ENCODE assay signal across 8 cellular contexts in the genomic region with DNA sequence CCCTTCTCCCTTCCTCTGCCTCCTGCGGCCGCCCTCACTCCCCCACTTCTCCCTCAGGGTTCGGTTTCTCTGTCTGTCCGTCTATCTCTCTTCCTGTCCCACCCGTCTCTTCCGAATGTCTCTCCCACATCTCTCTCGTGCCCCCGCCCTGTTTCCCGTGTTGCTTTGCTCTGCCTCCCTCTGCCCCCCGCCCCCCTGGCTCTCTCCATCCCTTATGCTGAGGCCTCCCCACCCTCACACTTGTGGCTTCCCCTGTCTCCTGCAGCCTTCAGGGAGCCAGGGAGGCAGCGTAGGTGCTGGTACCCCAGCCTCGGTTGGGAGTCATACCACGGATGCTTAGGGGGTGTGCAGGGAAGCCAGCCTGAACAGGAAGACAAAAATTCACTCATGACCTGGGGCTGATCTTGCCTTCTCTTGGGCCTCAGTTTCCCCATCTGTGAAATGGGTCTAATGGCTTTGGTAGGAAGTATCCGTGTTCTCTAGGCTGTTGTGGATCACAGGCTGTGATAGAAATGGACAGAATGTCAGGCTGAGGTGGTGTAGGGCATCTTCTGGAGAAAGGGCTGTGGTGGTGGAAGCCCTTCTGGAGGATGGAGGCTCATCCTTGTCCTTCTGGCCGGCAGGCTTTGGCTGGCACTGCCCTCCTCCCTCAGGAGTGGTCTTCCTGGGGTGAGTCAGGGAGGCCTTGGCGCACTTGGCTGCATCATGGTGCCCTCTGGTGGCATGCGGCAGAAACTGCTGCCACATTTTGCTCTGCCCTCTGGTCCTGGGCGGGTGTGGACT. TPM values are rescaled to one million over a fixed set of nuclear protein-coding genes. Genes with fewer than 3 reads are reported as not detected.
DNase-seq lines count a peak whose midpoint lies in the region; ATAC-seq and TF ChIP-seq lines count a peak whose summit lies in the region.

No MANE protein-coding gene starts in this region.

- TF ChIP-seq CTCF in HEK293 (tag by site-specific recombination; IDR thresholded peaks at IDR 0.05): peak; percentile 93
- TF ChIP-seq CTCF in endothelial cell (IDR thresholded peaks at IDR 0.05; ENCODE audit: unreplicated experiment): peak; percentile 88

- H3K27me3 ChIP-seq in BLaER1: no peaks in the 10 kb centered on the region

- no peaks in the 10 kb centered on the region for H3K9me3 Mint-ChIP-seq in endothelial cell (ENCODE audit: unreplicated experiment)

- peak overlapping the region; percentile 70 for H3K27ac ChIP-seq in BLaER1
- H3K27ac ChIP-seq in HEK293 (ENCODE audit: extremely low read depth, low read depth, low read length): no peak overlapping the region

- H3K36me3 Mint-ChIP-seq in endothelial cell (ENCODE audit: low read depth, unreplicated experiment): no peaks in the 10 kb centered on the region

- peaks cover 10% of the 10 kb centered on the region for H3K27me3 Mint-ChIP-seq in endothelial cell (ENCODE audit: unreplicated experiment)

- H3K27ac Mint-ChIP-seq in endothelial cell (ENCODE audit: unreplicated experiment): no peak overlapping the region

- ATAC-seq in HG03571 (IDR thresholded peaks at IDR 0.05; ENCODE audit: unreplicated experiment): no peak

- H3K9ac ChIP-seq in BLaER1: peak overlapping the region; percentile 41; the same call in 1 of the 2 replicates

- POLR2A ChIA-PET in HEK293 (lab: Yijun Ruan, JAX): interaction anchor here (1.1 to 1.8 kb wide), 2 partner anchors 16 to 59 kb away, joined by 6 to 7 read pairs; no protein-coding TSS in a partner anchor

- DNase-seq in NCI-H748 treated with DMSO at 0.1 percent for 48 hours (lab: John Stamatoyannopoulos, UW): peak; percentile 99
- peak; percentile 86 for DNase-seq in activated CD8-positive, alpha-beta memory T cell treated with anti-CD3 and anti-CD28 coated beads for 24 hours
- peak; percentile 81 for DNase-seq in endothelial cell (ENCODE audit: low spot score)
- peak; percentile 48 for DNase-seq in mucosa of gallbladder (ENCODE audit: low spot score)
- DNase-seq in stimulated activated CD8-positive, alpha-beta memory T cell treated with anti-CD3 and anti-CD28 coated beads, Interleukin-4, amount 100 ng/mL, for 48 hours: peak; percentile 77

- CTCF ChIA-PET in HEK293 (lab: Yijun Ruan, JAX): interaction anchor here (0.7 to 7.8 kb wide), 37 partner anchors 10 to 372 kb away, joined by 3 to 77 read pairs (median 4); a partner anchor contains a TSS

- H3K4me3 ChIP-seq in BLaER1 (0 out of 2 replicates have a peak overlapping the region, but pooled peaks have one; percentile 3), HEK293 (ENCODE audit: low read depth, low read length) (no peak overlapping the region)

- H3K4me1 ChIP-seq in BLaER1: peaks cover 73% of the 10 kb centered on the region
- no peaks in the 10 kb centered on the region for H3K4me1 ChIP-seq in HEK293 (ENCODE audit: control insufficient read depth, insufficient read depth, low read length)

- no peak overlapping the region for H3K4me3 Mint-ChIP-seq in endothelial cell (ENCODE audit: unreplicated experiment)

- H3K4me1 Mint-ChIP-seq in endothelial cell (ENCODE audit: unreplicated experiment): peaks cover 3% of the 10 kb centered on the region

- H3K36me3 ChIP-seq in BLaER1 (no peaks in the 10 kb centered on the region), HEK293 (ENCODE audit: control insufficient read depth in 2 of 2, insufficient read depth in 1 of 2, low read length in 2 of 2) (no peaks in the 10 kb centered on the region)

- H4K20me1 ChIP-seq in BLaER1: no peaks in the 10 kb centered on the region

- peak overlapping the region; percentile 93 for H3K4me2 ChIP-seq in BLaER1

- H3K9me3 ChIP-seq in BLaER1 (no peaks in the 10 kb centered on the region), HEK293 (ENCODE audit: control insufficient read depth, insufficient read depth, low read depth, low read length) (no peaks in the 10 kb centered on the region)

TF ChIP-seq in HEK293, 187 proteins besides CTCF, POLR2A, EP300 and RAD21 (continues in another document):
- TF ChIP-seq ZNF610 (tag by site-specific recombination; IDR thresholded peaks at IDR 0.05; ENCODE audit: borderline replicate concordance): no peak
- TF ChIP-seq ZNF394 (tag by site-specific recombination; IDR thresholded peaks at IDR 0.05; ENCODE audit: borderline replicate concordance): no peak
- TF ChIP-seq ZNF121 (tag by site-specific recombination; IDR thresholded peaks at IDR 0.05): peak; percentile 18; the same call in 1 of the 2 replicates
- TF ChIP-seq ZNF544 (tag by site-specific recombination; IDR thresholded peaks at IDR 0.05): no peak
- TF ChIP-seq ZBTB21 (tag by site-specific recombination; IDR thresholded peaks at IDR 0.05): no peak
- peak; percentile 77; the same call in 1 of the 2 replicates for TF ChIP-seq ZNF2 (tag by site-specific recombination; IDR thresholded peaks at IDR 0.05)
- TF ChIP-seq ZNF600 (tag by site-specific recombination; IDR thresholded peaks at IDR 0.05): peak; percentile 40; the same call in 1 of the 2 replicates
- 0 out of 2 replicates have a peak, but pooled peaks have one; percentile 48 for TF ChIP-seq SP7 (tag by site-specific recombination; IDR thresholded peaks at IDR 0.05)
- TF ChIP-seq ZNF341 (tag by site-specific recombination; IDR thresholded peaks at IDR 0.05; ENCODE audit: low read depth): 0 out of 2 replicates have a peak, but pooled peaks have one; percentile 29
- peak; percentile 44; the same call in 1 of the 2 replicates for TF ChIP-seq IKZF3 (tag by site-specific recombination; IDR thresholded peaks at IDR 0.05)
- no peak for TF ChIP-seq ZNF658 (tag by site-specific recombination; IDR thresholded peaks at IDR 0.05)
- TF ChIP-seq, protein P1, sequence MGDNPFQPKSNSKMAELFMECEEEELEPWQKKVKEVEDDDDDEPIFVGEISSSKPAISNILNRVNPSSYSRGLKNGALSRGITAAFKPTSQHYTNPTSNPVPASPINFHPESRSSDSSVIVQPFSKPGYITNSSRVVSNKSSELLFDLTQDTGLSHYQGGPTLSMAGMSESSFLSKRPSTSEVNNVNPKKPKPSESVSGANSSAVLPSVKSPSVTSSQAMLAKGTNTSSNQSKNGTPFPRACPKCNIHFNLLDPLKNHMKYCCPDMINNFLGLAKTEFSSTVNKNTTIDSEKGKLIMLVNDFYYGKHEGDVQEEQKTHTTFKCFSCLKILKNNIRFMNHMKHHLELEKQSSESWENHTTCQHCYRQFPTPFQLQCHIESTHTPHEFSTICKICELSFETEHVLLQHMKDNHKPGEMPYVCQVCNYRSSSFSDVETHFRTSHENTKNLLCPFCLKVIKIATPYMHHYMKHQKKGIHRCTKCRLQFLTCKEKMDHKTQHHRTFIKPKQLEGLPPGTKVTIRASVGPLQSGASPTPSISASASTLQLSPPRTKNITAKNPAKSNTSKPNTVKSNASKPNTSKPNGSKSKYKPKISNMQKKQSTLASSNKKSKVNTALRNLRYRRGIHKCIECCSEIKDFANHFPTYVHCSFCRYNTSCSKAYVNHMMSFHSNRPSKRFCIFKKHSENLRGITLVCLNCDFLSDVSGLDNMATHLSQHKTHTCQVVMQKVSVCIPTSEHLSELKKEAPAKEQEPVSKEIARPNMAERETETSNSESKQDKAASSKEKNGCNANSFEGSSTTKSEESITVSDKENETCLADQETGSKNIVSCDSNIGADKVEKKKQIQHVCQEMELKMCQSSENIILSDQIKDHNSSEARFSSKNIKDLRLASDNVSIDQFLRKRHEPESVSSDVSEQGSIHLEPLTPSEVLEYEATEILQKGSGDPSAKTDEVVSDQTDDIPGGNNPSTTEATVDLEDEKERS (tag by site-specific recombination; IDR thresholded peaks at IDR 0.05): 0 out of 2 replicates have a peak, but pooled peaks have one; percentile 13
- TF ChIP-seq ZNF366 (tag by site-specific recombination; conservative IDR thresholded peaks at IDR 0.05): no peak
- TF ChIP-seq ZNF37A (tag by site-specific recombination; IDR thresholded peaks at IDR 0.05): no peak
- TF ChIP-seq ZNF623 (tag by site-specific recombination; IDR thresholded peaks at IDR 0.05): no peak
- TF ChIP-seq, protein P2, sequence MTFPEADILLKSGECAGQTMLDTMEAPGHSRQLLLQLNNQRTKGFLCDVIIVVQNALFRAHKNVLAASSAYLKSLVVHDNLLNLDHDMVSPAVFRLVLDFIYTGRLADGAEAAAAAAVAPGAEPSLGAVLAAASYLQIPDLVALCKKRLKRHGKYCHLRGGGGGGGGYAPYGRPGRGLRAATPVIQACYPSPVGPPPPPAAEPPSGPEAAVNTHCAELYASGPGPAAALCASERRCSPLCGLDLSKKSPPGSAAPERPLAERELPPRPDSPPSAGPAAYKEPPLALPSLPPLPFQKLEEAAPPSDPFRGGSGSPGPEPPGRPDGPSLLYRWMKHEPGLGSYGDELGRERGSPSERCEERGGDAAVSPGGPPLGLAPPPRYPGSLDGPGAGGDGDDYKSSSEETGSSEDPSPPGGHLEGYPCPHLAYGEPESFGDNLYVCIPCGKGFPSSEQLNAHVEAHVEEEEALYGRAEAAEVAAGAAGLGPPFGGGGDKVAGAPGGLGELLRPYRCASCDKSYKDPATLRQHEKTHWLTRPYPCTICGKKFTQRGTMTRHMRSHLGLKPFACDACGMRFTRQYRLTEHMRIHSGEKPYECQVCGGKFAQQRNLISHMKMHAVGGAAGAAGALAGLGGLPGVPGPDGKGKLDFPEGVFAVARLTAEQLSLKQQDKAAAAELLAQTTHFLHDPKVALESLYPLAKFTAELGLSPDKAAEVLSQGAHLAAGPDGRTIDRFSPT (tag by site-specific recombination; IDR thresholded peaks at IDR 0.05): peak; percentile 77
- TF ChIP-seq ZNF350 (tag by site-specific recombination; IDR thresholded peaks at IDR 0.05): no peak
- TF ChIP-seq SETDB1 (IDR thresholded peaks at IDR 0.05; ENCODE audit: insufficient read length, low read length): no peak
- TF ChIP-seq, protein P3, sequence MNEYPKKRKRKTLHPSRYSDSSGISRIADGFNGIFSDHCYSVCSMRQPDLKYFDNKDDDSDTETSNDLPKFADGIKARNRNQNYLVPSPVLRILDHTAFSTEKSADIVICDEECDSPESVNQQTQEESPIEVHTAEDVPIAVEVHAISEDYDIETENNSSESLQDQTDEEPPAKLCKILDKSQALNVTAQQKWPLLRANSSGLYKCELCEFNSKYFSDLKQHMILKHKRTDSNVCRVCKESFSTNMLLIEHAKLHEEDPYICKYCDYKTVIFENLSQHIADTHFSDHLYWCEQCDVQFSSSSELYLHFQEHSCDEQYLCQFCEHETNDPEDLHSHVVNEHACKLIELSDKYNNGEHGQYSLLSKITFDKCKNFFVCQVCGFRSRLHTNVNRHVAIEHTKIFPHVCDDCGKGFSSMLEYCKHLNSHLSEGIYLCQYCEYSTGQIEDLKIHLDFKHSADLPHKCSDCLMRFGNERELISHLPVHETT (tag by site-specific recombination; IDR thresholded peaks at IDR 0.05): 0 out of 2 replicates have a peak, but pooled peaks have one; percentile 39
- no peak for TF ChIP-seq ZNF174 (tag by site-specific recombination; IDR thresholded peaks at IDR 0.05)
- peak; percentile 55; the same call in 1 of the 2 replicates for TF ChIP-seq GLIS1 (tag by site-specific recombination; IDR thresholded peaks at IDR 0.05)
- no peak for TF ChIP-seq ZNF175 (tag by site-specific recombination; IDR thresholded peaks at IDR 0.05)

RNA-seq across cellular contexts. Expression of a gene that starts 55.5 kb away (rescaled TPM):
- total RNA-seq in endothelial cell (ENCODE audit: unreplicated experiment) (0.23 TPM), mucosa of gallbladder (10.0 TPM)

Comparison
In these comparisons a context has a peak if more than half of its experiments do, and no peak if none do; other contexts are left out.
1. DNase-seq: peak in every context shown above with its lines; median percentile 99 in NCI-H748 treated with DMSO at 0.1 percent for 48 hours; 86 in activated CD8-positive, alpha-beta memory T cell treated with anti-CD3 and anti-CD28 coated beads for 24 hours; 81 in endothelial cell; 77 in stimulated activated CD8-positive, alpha-beta memory T cell treated with anti-CD3 and anti-CD28 coated beads, Interleukin-4, amount 100 ng/mL, for 48 hours; 48 in mucosa of gallbladder.